28 cellular contexts compared by ENCODE assay signal in genomic region chr15:26804063-26804804, GRCh38. TPM values are rescaled to one million over a fixed set of nuclear protein-coding genes. Genes with fewer than 3 reads are reported as not detected.
"Had no signal": no experiment of that assay in that cellular context is flagged by ENCODE, and none has a peak within 500 bp of the region (broad histone marks: within the 10 kb centered on the region; RNA-seq: fewer than 3 reads in every experiment).

No MANE protein-coding gene starts in this region.

- H3K27ac Mint-ChIP-seq: activated naive CD8-positive, alpha-beta T cell treated with anti-CD3 and anti-CD28 coated beads for 36 hours; brain; effector memory CD8-positive, alpha-beta T cell; natural killer cell; progenitor cell of endocrine pancreas; stimulated activated naive B cell treated with anti-CD40 and anti-IgM and Interleukin-4, amounts not matched to agents 10 μg/mL and 1 μg/mL and 100 μg/mL, for 72 hours had no signal

- H3K36me3 Mint-ChIP-seq: activated naive CD8-positive, alpha-beta T cell treated with anti-CD3 and anti-CD28 coated beads for 36 hours; brain; natural killer cell; stimulated activated naive B cell treated with anti-CD40 and anti-IgM and Interleukin-4, amounts not matched to agents 10 μg/mL and 1 μg/mL and 100 μg/mL, for 72 hours had no signal

- H3K9me3 ChIP-seq: heart left ventricle, neutrophil, thyroid gland, upper lobe of left lung had no signal

- H3K36me3 ChIP-seq: adrenal gland, cardiac muscle cell, heart left ventricle, neutrophil, stomach, thyroid gland, upper lobe of left lung had no signal

- H3K27me3 Mint-ChIP-seq: effector memory CD8-positive, alpha-beta T cell; progenitor cell of endocrine pancreas; stimulated activated naive B cell treated with anti-CD40 and anti-IgM and Interleukin-4, amounts not matched to agents 10 μg/mL and 1 μg/mL and 100 μg/mL, for 72 hours had no signal

- H3K27me3 ChIP-seq: adrenal gland, cardiac muscle cell, heart left ventricle, neutrophil, stomach, thyroid gland, upper lobe of left lung had no signal

- ATAC-seq: activated CD4-positive, CD25-positive, alpha-beta regulatory T cell treated with anti-CD3 and anti-CD28 coated beads, Interleukin-2, amount 50 U/mL, for 24 hours; effector memory CD8-positive, alpha-beta T cell; heart left ventricle; natural killer cell; stimulated activated naive B cell treated with anti-CD40 and anti-IgM and Interleukin-4, amounts not matched to agents 10 μg/mL and 1 μg/mL and 100 μg/mL, for 72 hours had no signal

- DNase-seq: activated CD4-positive, alpha-beta T cell treated with anti-CD3 and anti-CD28 coated beads for 48 hours; activated CD4-positive, alpha-beta T cell treated with anti-CD3 and anti-CD28 coated beads, Interleukin-2, amount 50 U/mL, for 48 hours; activated CD8-positive, alpha-beta memory T cell treated with anti-CD3 and anti-CD28 coated beads for 24 hours; activated effector memory CD4-positive, alpha-beta T cell treated with Interleukin-2 at 50 U/mL for 16 hours; activated naive CD4-positive, alpha-beta T cell treated with Interleukin-2 at 50 U/mL for 16 hours; activated naive CD8-positive, alpha-beta T cell treated with anti-CD3 and anti-CD28 coated beads for 36 hours; adrenal gland; aorta; cerebellar nuclear complex; effector memory CD8-positive, alpha-beta T cell; heart left ventricle; hypothalamus; midbrain; natural killer cell; stimulated activated CD4-positive, alpha-beta T cell treated with anti-CD3 and anti-CD28 coated beads, Interleukin-15, amount 100 ng/mL, for 24 hours; stimulated activated CD4-positive, alpha-beta T cell treated with anti-CD3 and anti-CD28 coated beads, Interleukin-2, amount 100 ng/mL, for 24 hours; stimulated activated naive B cell treated with anti-CD40 and anti-IgM and Interleukin-4, amounts not matched to agents 10 μg/mL and 1 μg/mL and 100 μg/mL, for 72 hours; stomach; thyroid gland; upper lobe of left lung had no signal

- H3K4me3 ChIP-seq: adrenal gland, cardiac muscle cell, coronary artery, heart left ventricle, stomach, thyroid gland, upper lobe of left lung had no signal

- H3K4me3 Mint-ChIP-seq: activated naive CD8-positive, alpha-beta T cell treated with anti-CD3 and anti-CD28 coated beads for 36 hours; brain; effector memory CD8-positive, alpha-beta T cell; natural killer cell; stimulated activated naive B cell treated with anti-CD40 and anti-IgM and Interleukin-4, amounts not matched to agents 10 μg/mL and 1 μg/mL and 100 μg/mL, for 72 hours had no signal

- H3K9me3 Mint-ChIP-seq: brain had no signal

- H3K4me1 Mint-ChIP-seq: activated naive CD8-positive, alpha-beta T cell treated with anti-CD3 and anti-CD28 coated beads for 36 hours; natural killer cell; stimulated activated naive B cell treated with anti-CD40 and anti-IgM and Interleukin-4, amounts not matched to agents 10 μg/mL and 1 μg/mL and 100 μg/mL, for 72 hours had no signal

- H3K27ac ChIP-seq: adrenal gland, cardiac muscle cell, coronary artery, heart left ventricle, neutrophil, stomach, thyroid gland, upper lobe of left lung had no signal

- H3K4me1 ChIP-seq: adrenal gland, upper lobe of left lung had no signal

RNA-seq across cellular contexts. Expression of gene GABRB3, which starts 31.4 kb away (rescaled TPM):
- total RNA-seq: endothelial cell of umbilical vein; natural killer cell; T-helper 1 cell treated with Interleukin-12 subunit alpha and Interleukin-12 subunit beta and Interleukin-4 antibody, amounts not matched to agents 30 ng/mL and 1 ng/mL, for 36 hours had no signal
